In the genomic region with DNA sequence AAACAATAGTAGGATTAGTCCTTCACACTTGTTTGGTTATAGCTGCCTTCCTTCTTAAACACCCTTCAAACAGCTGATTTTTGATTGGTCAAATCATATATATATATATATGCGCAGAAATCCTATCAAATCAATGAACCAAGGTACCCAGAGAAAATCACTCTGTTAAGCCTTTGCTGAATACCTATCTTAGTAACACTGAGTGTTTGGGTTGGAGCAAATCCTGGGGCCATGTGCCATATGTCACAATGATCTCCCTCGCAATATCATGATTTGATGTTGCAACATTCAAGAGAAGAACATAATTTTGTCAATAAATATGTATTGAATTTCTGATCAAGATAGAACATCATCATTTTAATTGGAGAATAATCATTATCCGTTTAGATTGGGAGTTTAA, we compare ENCODE assay signal across 29 cellular contexts.
"Had no signal": no experiment of that assay in that cellular context is flagged by ENCODE, and none has a peak within 500 bp of the region (broad histone marks: within the 10 kb centered on the region; RNA-seq: fewer than 3 reads in every experiment).

No MANE protein-coding gene starts in this region.

- ATAC-seq: activated T-helper 17 cell treated with anti-CD3 and anti-CD28 coated beads, Interleukin-2, amount 50 U/mL, for 72 hours; effector memory CD8-positive, alpha-beta T cell; foreskin keratinocyte; gastrocnemius medialis; heart right ventricle; WTC11 had no signal

- H3K4me1 ChIP-seq: esophagus muscularis mucosa, foreskin keratinocyte, gastrocnemius medialis, heart right ventricle had no signal

- H3K27ac ChIP-seq: brain microvascular endothelial cell, esophagus muscularis mucosa, foreskin keratinocyte, gastrocnemius medialis, heart right ventricle had no signal

- H3K4me3 Mint-ChIP-seq: activated CD4-positive, alpha-beta memory T cell treated with anti-CD3 and anti-CD28 coated beads, Interleukin-2, amount 10 ng/mL, durations not matched to agents 7 days and 5 days; activated CD4-positive, alpha-beta T cell treated with anti-CD3 and anti-CD28 coated beads, Interleukin-2, amount 10 ng/mL, durations not matched to agents 7 days and 5 days; activated naive CD8-positive, alpha-beta T cell; activated T-cell treated with anti-CD3 and anti-CD28 coated beads, Interleukin-2, amount 50 U/mL, for 24 hours; activated T-helper 17 cell treated with anti-CD3 and anti-CD28 coated beads, Interleukin-2, amount 50 U/mL, for 72 hours; effector memory CD8-positive, alpha-beta T cell; WTC11 had no signal

- H3K27me3 ChIP-seq: brain microvascular endothelial cell, esophagus muscularis mucosa, foreskin keratinocyte, gastrocnemius medialis, heart right ventricle had no signal

- H3K4me1 Mint-ChIP-seq: activated CD4-positive, alpha-beta memory T cell treated with anti-CD3 and anti-CD28 coated beads, Interleukin-2, amount 10 ng/mL, durations not matched to agents 7 days and 5 days; activated CD4-positive, alpha-beta T cell treated with anti-CD3 and anti-CD28 coated beads, Interleukin-2, amount 10 ng/mL, durations not matched to agents 7 days and 5 days; activated T-helper 17 cell treated with anti-CD3 and anti-CD28 coated beads, Interleukin-2, amount 50 U/mL, for 72 hours; WTC11 had no signal

- DNase-seq: activated CD4-positive, alpha-beta memory T cell treated with anti-CD3 and anti-CD28 coated beads, Interleukin-2, amount 10 ng/mL, durations not matched to agents 7 days and 5 days; activated CD4-positive, alpha-beta T cell treated with anti-CD3 and anti-CD28 coated beads for 1 hour; activated CD4-positive, alpha-beta T cell treated with anti-CD3 and anti-CD28 coated beads for 4 hours; activated CD4-positive, alpha-beta T cell treated with anti-CD3 and anti-CD28 coated beads, Interleukin-2, amount 10 ng/mL, durations not matched to agents 7 days and 5 days; activated CD4-positive, alpha-beta T cell treated with anti-CD3 and anti-CD28 coated beads, Interleukin-2, amount 50 U/mL, for 4 hours; activated CD8-positive, alpha-beta memory T cell treated with anti-CD3 and anti-CD28 coated beads, Interleukin-2, amount 50 U/mL, for 48 hours; activated effector memory CD4-positive, alpha-beta T cell treated with Interleukin-2 at 50 U/mL for 16 hours; activated gamma-delta T cell treated with Interleukin-2 at 50 U/mL for 16 hours; activated naive CD4-positive, alpha-beta T cell treated with anti-CD3 and anti-CD28 coated beads, Interleukin-2, amount 50 U/mL, for 16 hours; activated naive CD4-positive, alpha-beta T cell treated with Interleukin-2 at 50 U/mL for 16 hours; activated T-cell treated with anti-CD3 and anti-CD28 coated beads for 4 hours; activated T-cell treated with anti-CD3 and anti-CD28 coated beads, Interleukin-2, amount 50 U/mL, for 24 hours; amniotic stem cell; anterior cingulate cortex; brain microvascular endothelial cell; caudate nucleus; cortex of kidney; dermis blood vessel endothelial cell; effector CD4-positive, alpha-beta T cell; effector memory CD8-positive, alpha-beta T cell; erythroblast; foreskin keratinocyte; gastrocnemius medialis; heart right ventricle; T-helper 2 cell had no signal

- H3K36me3 ChIP-seq: brain microvascular endothelial cell, esophagus muscularis mucosa, gastrocnemius medialis, heart right ventricle had no signal

- H3K9me3 ChIP-seq: esophagus muscularis mucosa, gastrocnemius medialis, heart right ventricle had no signal

- H3K4me3 ChIP-seq: esophagus muscularis mucosa, gastrocnemius medialis, heart right ventricle had no signal

- H3K27me3 Mint-ChIP-seq: activated CD4-positive, alpha-beta memory T cell treated with anti-CD3 and anti-CD28 coated beads, Interleukin-2, amount 10 ng/mL, durations not matched to agents 7 days and 5 days; activated CD4-positive, alpha-beta T cell treated with anti-CD3 and anti-CD28 coated beads, Interleukin-2, amount 10 ng/mL, durations not matched to agents 7 days and 5 days; activated naive CD8-positive, alpha-beta T cell; activated T-cell treated with anti-CD3 and anti-CD28 coated beads, Interleukin-2, amount 50 U/mL, for 24 hours; activated T-helper 17 cell treated with anti-CD3 and anti-CD28 coated beads, Interleukin-2, amount 50 U/mL, for 72 hours; effector memory CD8-positive, alpha-beta T cell had no signal

- H3K36me3 Mint-ChIP-seq: activated naive CD8-positive, alpha-beta T cell; WTC11 had no signal

- H3K9me3 Mint-ChIP-seq: activated CD4-positive, alpha-beta T cell treated with anti-CD3 and anti-CD28 coated beads, Interleukin-2, amount 10 ng/mL, durations not matched to agents 7 days and 5 days; activated T-cell treated with anti-CD3 and anti-CD28 coated beads, Interleukin-2, amount 50 U/mL, for 24 hours; WTC11 had no signal
